ENCODE assay signal across 1 cellular context in the genomic region with DNA sequence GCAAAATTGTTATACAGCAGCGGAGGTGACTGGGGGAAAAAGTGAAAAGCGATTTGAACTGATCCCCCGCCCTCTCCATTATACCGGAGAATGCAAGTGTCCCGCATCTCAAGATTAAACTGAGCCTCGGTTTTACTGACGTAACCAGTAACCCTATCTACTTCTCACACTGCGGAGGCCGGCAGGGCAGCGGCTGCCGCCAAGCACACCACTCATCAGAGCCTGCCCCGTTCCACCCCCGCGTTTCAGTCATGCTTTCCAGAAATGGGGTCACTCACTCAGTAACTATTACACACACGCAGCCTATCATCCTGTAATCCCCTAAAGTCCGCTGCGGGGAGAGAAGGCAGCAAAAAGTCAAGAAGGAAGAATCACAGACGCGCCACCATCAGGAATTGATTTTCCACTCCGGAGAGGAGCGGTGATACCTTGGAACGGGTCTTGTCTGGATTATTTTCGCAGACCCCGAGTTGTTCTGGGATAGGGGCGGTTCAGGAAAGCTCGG.
TF ChIP-seq lines count a peak whose summit lies in the region.

No MANE protein-coding gene starts in this region.

TF ChIP-seq in K562, 482 proteins besides CTCF, POLR2A, EP300 and RAD21 (continued from another document):
- TF ChIP-seq TBL1XR1 (IDR thresholded peaks at IDR 0.05; ENCODE audit: low read length in 2 of 2) (0 out of 4 replicates have a peak, but pooled peaks of 1 of the 2 experiments have one; percentile 33), ZNF589 (CRISPR knock-in tag; IDR thresholded peaks at IDR 0.05; ENCODE audit: low read depth) (no peak), KDM2B (CRISPR knock-in tag; IDR thresholded peaks at IDR 0.05) (no peak), PHB (CRISPR knock-in tag; IDR thresholded peaks at IDR 0.05) (no peak), KLF1 (tag; IDR thresholded peaks at IDR 0.05) (no peak), STAT5B (CRISPR knock-in tag; IDR thresholded peaks at IDR 0.05) (no peak), ZNF347 (CRISPR knock-in tag; IDR thresholded peaks at IDR 0.05; ENCODE audit: low read depth) (no peak), KAT7 (CRISPR knock-in tag; IDR thresholded peaks at IDR 0.05; ENCODE audit: borderline replicate concordance) (0 out of 2 replicates have a peak, but pooled peaks have one; percentile 43), ZNF766 (CRISPR knock-in tag; conservative IDR thresholded peaks at IDR 0.05) (no peak), CCAR2 (IDR thresholded peaks at IDR 0.05; ENCODE audit: low read depth, low read length) (no peak), JUND (IDR thresholded peaks at IDR 0.05; ENCODE audit: borderline replicate concordance, low read depth, low read length) (peak; percentile 74), JUND (tag; IDR thresholded peaks at IDR 0.05; ENCODE audit: borderline replicate concordance, low read depth, low read length) (peak; percentile 53; the same call in 1 of the 3 replicates), DMBX1 (CRISPR knock-in tag; IDR thresholded peaks at IDR 0.05; ENCODE audit: borderline replicate concordance) (no peak), MCM5 (IDR thresholded peaks at IDR 0.05; ENCODE audit: low read depth) (no peak), ZNF3 (CRISPR knock-in tag; IDR thresholded peaks at IDR 0.05) (no peak), EZH2 (IDR thresholded peaks at IDR 0.05; ENCODE audit: borderline replicate concordance, low read depth, low read length) (no peak), ZC3H11A (IDR thresholded peaks at IDR 0.05; ENCODE audit: low read depth, low read length) (no peak), FOXK1 (CRISPR knock-in tag; IDR thresholded peaks at IDR 0.05; ENCODE audit: borderline replicate concordance) (no peak), PHF20 (IDR thresholded peaks at IDR 0.05; ENCODE audit: partially characterized antibody) (no peak), ZNF253 (CRISPR knock-in tag; conservative IDR thresholded peaks at IDR 0.05) (no peak), SMC3 (conservative IDR thresholded peaks at IDR 0.05; ENCODE audit: insufficient read depth, low read depth, low read length) (no peak), CTBP1 (IDR thresholded peaks at IDR 0.05; ENCODE audit: borderline replicate concordance) (peak; percentile 31; the same call in 1 of the 2 replicates), NCOR1 (IDR thresholded peaks at IDR 0.05) (peak; percentile 57; the same call in 1 of the 2 replicates), HMGN3 (IDR thresholded peaks at IDR 0.05; ENCODE audit: borderline replicate concordance, extremely low read depth, insufficient read length, low read depth, low read length) (peak; percentile 83), WHSC1 (IDR thresholded peaks at IDR 0.05; ENCODE audit: low read length) (no peak), CBFB (CRISPR knock-in tag; IDR thresholded peaks at IDR 0.05) (no peak)
- TF ChIP-seq, protein P1, sequence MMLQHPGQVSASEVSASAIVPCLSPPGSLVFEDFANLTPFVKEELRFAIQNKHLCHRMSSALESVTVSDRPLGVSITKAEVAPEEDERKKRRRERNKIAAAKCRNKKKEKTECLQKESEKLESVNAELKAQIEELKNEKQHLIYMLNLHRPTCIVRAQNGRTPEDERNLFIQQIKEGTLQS (IDR thresholded peaks at IDR 0.05): peak; percentile 64
- TF ChIP-seq, protein P1 (CRISPR knock-in tag; conservative IDR thresholded peaks at IDR 0.05): no peak
- TF ChIP-seq, protein P2, sequence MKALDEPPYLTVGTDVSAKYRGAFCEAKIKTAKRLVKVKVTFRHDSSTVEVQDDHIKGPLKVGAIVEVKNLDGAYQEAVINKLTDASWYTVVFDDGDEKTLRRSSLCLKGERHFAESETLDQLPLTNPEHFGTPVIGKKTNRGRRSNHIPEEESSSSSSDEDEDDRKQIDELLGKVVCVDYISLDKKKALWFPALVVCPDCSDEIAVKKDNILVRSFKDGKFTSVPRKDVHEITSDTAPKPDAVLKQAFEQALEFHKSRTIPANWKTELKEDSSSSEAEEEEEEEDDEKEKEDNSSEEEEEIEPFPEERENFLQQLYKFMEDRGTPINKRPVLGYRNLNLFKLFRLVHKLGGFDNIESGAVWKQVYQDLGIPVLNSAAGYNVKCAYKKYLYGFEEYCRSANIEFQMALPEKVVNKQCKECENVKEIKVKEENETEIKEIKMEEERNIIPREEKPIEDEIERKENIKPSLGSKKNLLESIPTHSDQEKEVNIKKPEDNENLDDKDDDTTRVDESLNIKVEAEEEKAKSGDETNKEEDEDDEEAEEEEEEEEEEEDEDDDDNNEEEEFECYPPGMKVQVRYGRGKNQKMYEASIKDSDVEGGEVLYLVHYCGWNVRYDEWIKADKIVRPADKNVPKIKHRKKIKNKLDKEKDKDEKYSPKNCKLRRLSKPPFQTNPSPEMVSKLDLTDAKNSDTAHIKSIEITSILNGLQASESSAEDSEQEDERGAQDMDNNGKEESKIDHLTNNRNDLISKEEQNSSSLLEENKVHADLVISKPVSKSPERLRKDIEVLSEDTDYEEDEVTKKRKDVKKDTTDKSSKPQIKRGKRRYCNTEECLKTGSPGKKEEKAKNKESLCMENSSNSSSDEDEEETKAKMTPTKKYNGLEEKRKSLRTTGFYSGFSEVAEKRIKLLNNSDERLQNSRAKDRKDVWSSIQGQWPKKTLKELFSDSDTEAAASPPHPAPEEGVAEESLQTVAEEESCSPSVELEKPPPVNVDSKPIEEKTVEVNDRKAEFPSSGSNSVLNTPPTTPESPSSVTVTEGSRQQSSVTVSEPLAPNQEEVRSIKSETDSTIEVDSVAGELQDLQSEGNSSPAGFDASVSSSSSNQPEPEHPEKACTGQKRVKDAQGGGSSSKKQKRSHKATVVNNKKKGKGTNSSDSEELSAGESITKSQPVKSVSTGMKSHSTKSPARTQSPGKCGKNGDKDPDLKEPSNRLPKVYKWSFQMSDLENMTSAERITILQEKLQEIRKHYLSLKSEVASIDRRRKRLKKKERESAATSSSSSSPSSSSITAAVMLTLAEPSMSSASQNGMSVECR (CRISPR knock-in tag; IDR thresholded peaks at IDR 0.05): no peak
- TF ChIP-seq, protein P3, sequence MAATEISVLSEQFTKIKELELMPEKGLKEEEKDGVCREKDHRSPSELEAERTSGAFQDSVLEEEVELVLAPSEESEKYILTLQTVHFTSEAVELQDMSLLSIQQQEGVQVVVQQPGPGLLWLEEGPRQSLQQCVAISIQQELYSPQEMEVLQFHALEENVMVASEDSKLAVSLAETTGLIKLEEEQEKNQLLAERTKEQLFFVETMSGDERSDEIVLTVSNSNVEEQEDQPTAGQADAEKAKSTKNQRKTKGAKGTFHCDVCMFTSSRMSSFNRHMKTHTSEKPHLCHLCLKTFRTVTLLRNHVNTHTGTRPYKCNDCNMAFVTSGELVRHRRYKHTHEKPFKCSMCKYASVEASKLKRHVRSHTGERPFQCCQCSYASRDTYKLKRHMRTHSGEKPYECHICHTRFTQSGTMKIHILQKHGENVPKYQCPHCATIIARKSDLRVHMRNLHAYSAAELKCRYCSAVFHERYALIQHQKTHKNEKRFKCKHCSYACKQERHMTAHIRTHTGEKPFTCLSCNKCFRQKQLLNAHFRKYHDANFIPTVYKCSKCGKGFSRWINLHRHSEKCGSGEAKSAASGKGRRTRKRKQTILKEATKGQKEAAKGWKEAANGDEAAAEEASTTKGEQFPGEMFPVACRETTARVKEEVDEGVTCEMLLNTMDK (IDR thresholded peaks at IDR 0.05; ENCODE audit: borderline replicate concordance, insufficient read depth, low read depth, low read length, poor library complexity, severe bottlenecking): no peak
- TF ChIP-seq, protein P4, sequence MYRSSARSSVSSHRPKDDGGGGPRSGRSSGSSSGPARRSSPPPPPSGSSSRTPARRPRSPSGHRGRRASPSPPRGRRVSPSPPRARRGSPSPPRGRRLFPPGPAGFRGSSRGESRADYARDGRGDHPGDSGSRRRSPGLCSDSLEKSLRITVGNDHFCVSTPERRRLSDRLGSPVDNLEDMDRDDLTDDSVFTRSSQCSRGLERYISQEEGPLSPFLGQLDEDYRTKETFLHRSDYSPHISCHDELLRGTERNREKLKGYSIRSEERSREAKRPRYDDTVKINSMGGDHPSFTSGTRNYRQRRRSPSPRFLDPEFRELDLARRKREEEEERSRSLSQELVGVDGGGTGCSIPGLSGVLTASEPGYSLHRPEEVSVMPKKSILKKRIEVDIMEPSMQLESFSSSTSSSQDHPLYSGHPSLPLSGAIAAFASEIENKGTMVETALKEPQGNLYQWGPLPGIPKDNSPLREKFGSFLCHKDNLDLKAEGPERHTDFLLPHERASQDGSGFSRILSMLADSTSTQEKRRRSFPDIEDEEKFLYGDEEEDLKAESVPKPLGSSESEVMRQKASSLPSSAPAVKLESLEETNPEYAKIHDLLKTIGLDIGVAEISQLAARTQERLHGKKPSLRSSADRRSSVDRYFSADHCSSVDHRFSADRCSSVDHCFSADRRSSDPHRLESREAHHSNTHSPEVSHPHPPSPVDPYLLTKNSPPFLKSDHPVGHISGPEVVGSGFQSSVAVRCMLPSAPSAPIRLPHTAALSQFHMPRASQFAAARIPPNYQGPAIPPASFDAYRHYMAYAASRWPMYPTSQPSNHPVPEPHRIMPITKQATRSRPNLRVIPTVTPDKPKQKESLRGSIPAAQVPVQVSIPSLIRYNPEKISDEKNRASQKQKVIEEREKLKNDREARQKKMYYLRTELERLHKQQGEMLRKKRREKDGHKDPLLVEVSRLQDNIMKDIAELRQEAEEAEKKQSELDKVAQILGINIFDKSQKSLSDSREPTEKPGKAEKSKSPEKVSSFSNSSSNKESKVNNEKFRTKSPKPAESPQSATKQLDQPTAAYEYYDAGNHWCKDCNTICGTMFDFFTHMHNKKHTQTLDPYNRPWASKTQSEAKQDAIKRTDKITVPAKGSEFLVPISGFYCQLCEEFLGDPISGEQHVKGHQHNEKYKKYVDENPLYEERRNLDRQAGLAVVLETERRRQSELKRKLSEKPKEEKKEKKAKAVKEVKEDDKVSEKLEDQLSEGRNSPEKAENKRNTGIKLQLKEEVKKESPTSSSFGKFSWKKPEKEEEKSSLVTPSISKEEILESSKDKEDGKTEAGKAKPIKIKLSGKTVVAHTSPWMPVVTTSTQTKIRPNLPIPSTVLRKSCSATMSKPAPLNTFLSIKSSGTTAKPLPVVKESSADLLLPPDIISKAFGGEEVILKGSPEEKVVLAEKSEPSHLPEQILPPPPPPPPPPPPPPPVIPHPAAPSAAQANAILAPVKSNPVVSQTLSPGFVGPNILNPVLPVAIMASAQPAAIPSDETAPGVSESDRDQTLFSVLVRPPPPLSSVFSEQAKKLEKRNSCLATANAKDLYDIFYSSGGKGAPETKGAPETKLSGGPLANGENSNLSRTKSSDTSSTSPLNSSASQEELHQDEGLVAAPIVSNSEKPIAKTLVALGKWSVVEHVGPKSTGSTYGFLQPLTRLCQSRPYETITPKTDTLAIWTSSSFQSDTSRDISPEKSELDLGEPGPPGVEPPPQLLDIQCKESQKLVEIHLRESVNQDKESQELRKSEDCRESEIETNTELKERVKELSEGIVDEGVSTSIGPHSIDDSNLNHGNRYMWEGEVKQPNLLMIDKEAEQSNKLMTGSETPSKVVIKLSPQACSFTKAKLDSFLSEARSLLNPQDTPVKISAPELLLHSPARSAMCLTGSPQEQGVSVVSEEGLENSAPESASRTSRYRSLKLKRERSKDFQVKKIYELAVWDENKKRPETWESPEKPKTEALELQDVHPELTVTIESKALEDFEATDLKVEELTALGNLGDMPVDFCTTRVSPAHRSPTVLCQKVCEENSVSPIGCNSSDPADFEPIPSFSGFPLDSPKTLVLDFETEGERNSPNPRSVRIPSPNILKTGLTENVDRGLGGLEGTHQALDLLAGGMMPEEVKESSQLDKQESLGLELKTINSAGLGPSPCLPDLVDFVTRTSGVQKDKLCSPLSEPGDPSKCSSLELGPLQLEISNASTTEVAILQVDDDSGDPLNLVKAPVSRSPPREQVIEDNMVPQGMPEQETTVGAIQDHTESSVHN (IDR thresholded peaks at IDR 0.05; ENCODE audit: borderline replicate concordance in 1 of 2, low read depth in 1 of 2): no peak
- TF ChIP-seq, protein P5, sequence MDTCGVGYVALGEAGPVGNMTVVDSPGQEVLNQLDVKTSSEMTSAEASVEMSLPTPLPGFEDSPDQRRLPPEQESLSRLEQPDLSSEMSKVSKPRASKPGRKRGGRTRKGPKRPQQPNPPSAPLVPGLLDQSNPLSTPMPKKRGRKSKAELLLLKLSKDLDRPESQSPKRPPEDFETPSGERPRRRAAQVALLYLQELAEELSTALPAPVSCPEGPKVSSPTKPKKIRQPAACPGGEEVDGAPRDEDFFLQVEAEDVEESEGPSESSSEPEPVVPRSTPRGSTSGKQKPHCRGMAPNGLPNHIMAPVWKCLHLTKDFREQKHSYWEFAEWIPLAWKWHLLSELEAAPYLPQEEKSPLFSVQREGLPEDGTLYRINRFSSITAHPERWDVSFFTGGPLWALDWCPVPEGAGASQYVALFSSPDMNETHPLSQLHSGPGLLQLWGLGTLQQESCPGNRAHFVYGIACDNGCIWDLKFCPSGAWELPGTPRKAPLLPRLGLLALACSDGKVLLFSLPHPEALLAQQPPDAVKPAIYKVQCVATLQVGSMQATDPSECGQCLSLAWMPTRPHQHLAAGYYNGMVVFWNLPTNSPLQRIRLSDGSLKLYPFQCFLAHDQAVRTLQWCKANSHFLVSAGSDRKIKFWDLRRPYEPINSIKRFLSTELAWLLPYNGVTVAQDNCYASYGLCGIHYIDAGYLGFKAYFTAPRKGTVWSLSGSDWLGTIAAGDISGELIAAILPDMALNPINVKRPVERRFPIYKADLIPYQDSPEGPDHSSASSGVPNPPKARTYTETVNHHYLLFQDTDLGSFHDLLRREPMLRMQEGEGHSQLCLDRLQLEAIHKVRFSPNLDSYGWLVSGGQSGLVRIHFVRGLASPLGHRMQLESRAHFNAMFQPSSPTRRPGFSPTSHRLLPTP (IDR thresholded peaks at IDR 0.05; ENCODE audit: borderline replicate concordance, extremely low read depth, insufficient read length): no peak
- TF ChIP-seq, protein P6, sequence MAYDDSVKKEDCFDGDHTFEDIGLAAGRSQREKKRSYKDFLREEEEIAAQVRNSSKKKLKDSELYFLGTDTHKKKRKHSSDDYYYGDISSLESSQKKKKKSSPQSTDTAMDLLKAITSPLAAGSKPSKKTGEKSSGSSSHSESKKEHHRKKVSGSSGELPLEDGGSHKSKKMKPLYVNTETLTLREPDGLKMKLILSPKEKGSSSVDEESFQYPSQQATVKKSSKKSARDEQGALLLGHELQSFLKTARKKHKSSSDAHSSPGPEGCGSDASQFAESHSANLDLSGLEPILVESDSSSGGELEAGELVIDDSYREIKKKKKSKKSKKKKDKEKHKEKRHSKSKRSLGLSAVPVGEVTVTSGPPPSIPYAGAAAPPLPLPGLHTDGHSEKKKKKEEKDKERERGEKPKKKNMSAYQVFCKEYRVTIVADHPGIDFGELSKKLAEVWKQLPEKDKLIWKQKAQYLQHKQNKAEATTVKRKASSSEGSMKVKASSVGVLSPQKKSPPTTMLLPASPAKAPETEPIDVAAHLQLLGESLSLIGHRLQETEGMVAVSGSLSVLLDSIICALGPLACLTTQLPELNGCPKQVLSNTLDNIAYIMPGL (CRISPR knock-in tag; IDR thresholded peaks at IDR 0.05): no peak
